ENCODE assay signal across 8 cellular contexts in genomic region chr17:68195667-68196393, GRCh38. TPM values are rescaled to one million over a fixed set of nuclear protein-coding genes. Genes with fewer than 3 reads are reported as not detected.
DNase-seq lines count a peak whose midpoint lies in the region; ATAC-seq and TF ChIP-seq lines count a peak whose summit lies in the region.

No MANE protein-coding gene starts in this region.

- H3K9me3 ChIP-seq in BE2C (no peaks in the 10 kb centered on the region), IMR-90 (ENCODE audit: control insufficient read depth, insufficient read depth, low read length) (no peaks in the 10 kb centered on the region; the same call in 1 of the 2 replicates), right lobe of liver (no peaks in the 10 kb centered on the region)

- no peak overlapping the region for H3K4ac ChIP-seq in IMR-90 (ENCODE audit: low read depth, low read length)

- in situ Hi-C loops in IMR-90 (cut with MboI; ENCODE audit: low sequenced_read_pairs) = no loop called here

- ATAC-seq in IMR-90 (ENCODE audit: low read depth) (no peak), right lobe of liver (no peak), HG03039 (IDR thresholded peaks at IDR 0.05; ENCODE audit: unreplicated experiment) (no peak)
- no peak for ATAC-seq in activated naive CD8-positive, alpha-beta T cell treated with anti-CD3 and anti-CD28 coated beads, Interleukin-2, amount 10 ng/mL, durations not matched to agents 7 days and 5 days (ENCODE audit: low read depth)

- H3K4me3 ChIP-seq in BE2C (ENCODE audit: low read depth, low read length) = peak overlapping the region; percentile 22
- no peak overlapping the region for H3K4me3 ChIP-seq in IMR-90 (ENCODE audit: insufficient read depth, low read depth, low read length)
- peak overlapping the region in 2 of 3 donors; percentile 14 to 16 for H3K4me3 ChIP-seq in right lobe of liver

- H3K27ac ChIP-seq in IMR-90 (ENCODE audit: insufficient read depth, low read length) (no peak overlapping the region), right lobe of liver (no peak overlapping the region)

- H2BK15ac ChIP-seq in IMR-90 (ENCODE audit: low read depth, low read length) = no peak overlapping the region

- peak overlapping the region; percentile 71 for H3K4me3 Mint-ChIP-seq in activated naive CD8-positive, alpha-beta T cell treated with anti-CD3 and anti-CD28 coated beads, Interleukin-2, amount 10 ng/mL, durations not matched to agents 7 days and 5 days

- TF ChIP-seq CTCF in BE2C (IDR thresholded peaks at IDR 0.05; ENCODE audit: low read depth, low read length) (no peak), IMR-90 (conservative IDR thresholded peaks at IDR 0.05; ENCODE audit: low read depth, low read length) (no peak), right lobe of liver (IDR thresholded peaks at IDR 0.05) (no peak)

- H3K56ac ChIP-seq in IMR-90 (ENCODE audit: extremely low read depth, insufficient read depth, low read length) = no peak overlapping the region

- H3K36me3 Mint-ChIP-seq in activated naive CD8-positive, alpha-beta T cell treated with anti-CD3 and anti-CD28 coated beads, Interleukin-2, amount 10 ng/mL, durations not matched to agents 7 days and 5 days = no peaks in the 10 kb centered on the region

- H3K18ac ChIP-seq in IMR-90 (ENCODE audit: low read depth, low read length) = no peak overlapping the region

- WGBS in IMR-90 (ENCODE audit: extremely low coverage in 2 of 2, insufficient read length in 1 of 2), 2 experiments = 0% methylated on average over 4 of the region's 27 CpGs; no CpG with 5 or more reads in 1 of the 2 experiments
- 7% methylated on average over 3 of the region's 27 CpGs for WGBS in right lobe of liver (ENCODE audit: insufficient coverage, low coverage, low lambda C conversion rate, missing lambda C conversion rate)

- no TSS peak for BruUV-seq in IMR-90 (replicated peaks; lab: Mats Ljungman, UMichigan)

- H2BK5ac ChIP-seq in IMR-90 (ENCODE audit: low read depth, low read length, poor library complexity, severe bottlenecking) = no peak overlapping the region

- H3K27ac Mint-ChIP-seq in activated naive CD8-positive, alpha-beta T cell treated with anti-CD3 and anti-CD28 coated beads, Interleukin-2, amount 10 ng/mL, durations not matched to agents 7 days and 5 days = no peak overlapping the region

- no peak overlapping the region for H4K5ac ChIP-seq in IMR-90 (ENCODE audit: low read depth, low read length)

- H2BK120ac ChIP-seq in IMR-90 (ENCODE audit: low read depth, low read length) = no peak overlapping the region

- TF ChIP-seq RAD21 in IMR-90 (IDR thresholded peaks at IDR 0.05; ENCODE audit: low read length) = no peak

- no peak overlapping the region for H2BK20ac ChIP-seq in IMR-90 (ENCODE audit: low read depth, low read length)

- intact Hi-C loops in IMR-90 (cut with micrococcal nuclease) (no loop called here), right lobe of liver (cut with DNase I) (no loop called here)

- H3K23ac ChIP-seq in IMR-90 (ENCODE audit: low read depth, low read length) = no peak overlapping the region

- no peak overlapping the region for H4K91ac ChIP-seq in IMR-90 (ENCODE audit: insufficient read depth, low read depth, low read length)

- H3K27me3 ChIP-seq in BE2C (peaks cover 86% of the 10 kb centered on the region), IMR-90 (ENCODE audit: control insufficient read depth, insufficient read depth, low read length) (peaks cover 58% of the 10 kb centered on the region), right lobe of liver (peaks cover 4 to 18% of the 10 kb centered on the region in 2 donors)

- no peak overlapping the region for H2AK9ac ChIP-seq in IMR-90 (replicated peaks; ENCODE audit: low read depth, low read length, poor library complexity)

- H3K4me1 Mint-ChIP-seq in activated naive CD8-positive, alpha-beta T cell treated with anti-CD3 and anti-CD28 coated beads, Interleukin-2, amount 10 ng/mL, durations not matched to agents 7 days and 5 days = peaks cover 18% of the 10 kb centered on the region

- H3K4me2 ChIP-seq in IMR-90 (ENCODE audit: low read depth, low read length) = no peak overlapping the region

- H3K9ac ChIP-seq in IMR-90 (ENCODE audit: low read depth, low read length) = no peak overlapping the region

- H3K9me3 Mint-ChIP-seq in activated naive CD8-positive, alpha-beta T cell treated with anti-CD3 and anti-CD28 coated beads, Interleukin-2, amount 10 ng/mL, durations not matched to agents 7 days and 5 days = no peaks in the 10 kb centered on the region

- peaks cover 71% of the 10 kb centered on the region for H3K27me3 Mint-ChIP-seq in activated naive CD8-positive, alpha-beta T cell treated with anti-CD3 and anti-CD28 coated beads, Interleukin-2, amount 10 ng/mL, durations not matched to agents 7 days and 5 days

- CTCF ChIA-PET in IMR-90 (lab: Yijun Ruan, JAX) = no interaction called here

- TF ChIP-seq POLR2A in IMR-90 (IDR thresholded peaks at IDR 0.05; ENCODE audit: low read depth, low read length) (no peak), right lobe of liver (IDR thresholded peaks at IDR 0.05) (no peak)

- peak; percentile 46 for DNase-seq in BE2C
- DNase-seq in IMR-90 = no peak
- DNase-seq in activated naive CD8-positive, alpha-beta T cell treated with anti-CD3 and anti-CD28 coated beads, Interleukin-2, amount 10 ng/mL, durations not matched to agents 7 days and 5 days = no peak
- peak in 1 of 3 donors; percentile 28 for DNase-seq in right lobe of liver
- DNase-seq in NOMO-1 treated with dmso at 0.1 percent for 144 hours (lab: John Stamatoyannopoulos, UW; ENCODE audit: unreplicated experiment) = no peak
- no peak for DNase-seq in ureter (ENCODE audit: low spot score)
- no peak for DNase-seq in NCI-H1048 (lab: John Stamatoyannopoulos, UW)

- H3K14ac ChIP-seq in IMR-90 (replicated peaks; ENCODE audit: low read depth, low read length) = no peak overlapping the region

- no peak overlapping the region for H2AK5ac ChIP-seq in IMR-90 (ENCODE audit: low read depth, low read length)

- H3K4me1 ChIP-seq in BE2C = no peaks in the 10 kb centered on the region
- no peaks in the 10 kb centered on the region; the same call in 1 of the 2 replicates for H3K4me1 ChIP-seq in IMR-90 (ENCODE audit: control insufficient read depth, insufficient read depth, low read length)
- H3K4me1 ChIP-seq in right lobe of liver = peaks cover 0 to 17% (median 2%) of the 10 kb centered on the region in 4 donors

- H4K20me1 ChIP-seq in IMR-90 (ENCODE audit: insufficient read depth, low read length) = no peaks in the 10 kb centered on the region

- no peaks in the 10 kb centered on the region for H3K9me1 ChIP-seq in IMR-90 (ENCODE audit: insufficient read depth, low read length)

- H3K79me1 ChIP-seq in IMR-90 (ENCODE audit: low read depth in 1 of 2, low read length in 2 of 2) = no peaks in the 10 kb centered on the region

- H4K8ac ChIP-seq in IMR-90 (ENCODE audit: low read depth in 2 of 2, low read length in 2 of 2) = no peak overlapping the region

- dilution Hi-C loops in IMR-90 (cut with HindIII; ENCODE audit: low sequenced_read_pairs, unreplicated experiment) = no loop called here

- peak overlapping the region; percentile 51 for H2AFZ ChIP-seq in IMR-90 (replicated peaks; ENCODE audit: low read length, poor library complexity)

- POLR2A ChIA-PET in IMR-90 (lab: Charles Lee; ENCODE audit: unreplicated experiment) = no interaction called here
- POLR2A ChIA-PET in activated naive CD8-positive, alpha-beta T cell treated with anti-CD3 and anti-CD28 coated beads, Interleukin-2, amount 10 ng/mL, durations not matched to agents 7 days and 5 days (lab: Charles Lee) = interaction anchor here (0.6 to 6.8 kb wide), 3 partner anchors 13 to 19 kb away, joined by 3 to 44 read pairs (median 6); no protein-coding TSS in a partner anchor

- H3K36me3 ChIP-seq in BE2C = no peaks in the 10 kb centered on the region
- H3K36me3 ChIP-seq in IMR-90 (ENCODE audit: control insufficient read depth, insufficient read depth, low read length) = no peaks in the 10 kb centered on the region
- no peaks in the 10 kb centered on the region for H3K36me3 ChIP-seq in right lobe of liver

TF ChIP-seq in IMR-90, 13 proteins besides CTCF, POLR2A, EP300 and RAD21:
- no peak for TF ChIP-seq CHD1 (IDR thresholded peaks at IDR 0.05; ENCODE audit: low read depth, low read length)
- TF ChIP-seq CEBPB (IDR thresholded peaks at IDR 0.05; ENCODE audit: low read depth, low read length) = no peak
- no peak for TF ChIP-seq FOS (IDR thresholded peaks at IDR 0.05; ENCODE audit: low read depth, low read length)
- no peak for TF ChIP-seq MXI1 (IDR thresholded peaks at IDR 0.05; ENCODE audit: borderline replicate concordance, low read depth, low read length)
- TF ChIP-seq USF2 (IDR thresholded peaks at IDR 0.05; ENCODE audit: low read depth, low read length) = no peak
- no peak for TF ChIP-seq SMC3 (IDR thresholded peaks at IDR 0.05; ENCODE audit: low read depth, low read length)
- TF ChIP-seq ELK1 (IDR thresholded peaks at IDR 0.05; ENCODE audit: borderline replicate concordance, low read depth, low read length) = no peak
- TF ChIP-seq MAZ (IDR thresholded peaks at IDR 0.05; ENCODE audit: borderline replicate concordance, low read depth, low read length) = no peak

RNA-seq across cellular contexts. Expression of gene AMZ2, which starts 52.0 kb away (rescaled TPM):
- 64.2 TPM for polyA plus RNA-seq in BE2C (2012; ENCODE audit: insufficient read depth, insufficient read length, low read depth)
- total RNA-seq in IMR-90 (2012; rRNA removed) (90.2 and 100.0 TPM in 2 replicates), right lobe of liver (10 to 100 TPM; 15.3 to 31.2 (median 18.2) TPM), ureter (83.2 TPM)
- polyA plus RNA-seq in IMR-90 (2012; rRNA removed) = 64.6 and 65.4 TPM in 2 replicates
- polyA plus RNA-seq in IMR-90 (2012; cell fraction: cytosol; rRNA removed) = 27.6 and 52.7 TPM in 2 replicates
- polyA plus RNA-seq in IMR-90 (2012; cell fraction: nucleus; rRNA removed; ENCODE audit: low replicate concordance) = 24.3 and 90.0 TPM in 2 replicates
- 10 to 100 TPM; 84.2 to 84.5 TPM for total RNA-seq in activated naive CD8-positive, alpha-beta T cell treated with anti-CD3 and anti-CD28 coated beads, Interleukin-2, amount 10 ng/mL, durations not matched to agents 7 days and 5 days
